ENCODE assay signal across 1 cellular context in the genomic region with DNA sequence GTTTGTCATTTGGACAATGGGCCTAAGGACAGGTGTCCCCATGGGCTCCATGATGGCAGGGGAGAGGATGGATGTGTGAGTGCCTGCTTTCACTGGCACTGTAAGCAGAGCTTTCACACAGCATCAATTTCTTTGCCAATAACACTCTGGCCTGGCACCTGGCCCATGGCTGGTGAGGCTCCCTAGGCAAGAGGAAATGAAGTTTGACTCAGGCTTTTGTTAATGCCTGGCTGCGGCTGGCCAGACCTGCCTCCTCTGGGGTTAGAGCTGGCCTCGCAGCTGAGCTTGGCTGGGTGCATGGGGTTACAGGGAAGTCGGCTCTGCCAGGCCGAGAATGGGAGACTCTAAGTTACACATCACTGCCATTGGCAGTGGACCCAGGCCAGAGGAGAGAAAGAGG.
TF ChIP-seq lines count a peak whose summit lies in the region.

No MANE protein-coding gene starts in this region.

TF ChIP-seq in SK-N-SH, 30 proteins besides CTCF, POLR2A, EP300 and RAD21 (continued from another document):
- TF ChIP-seq, protein P1, sequence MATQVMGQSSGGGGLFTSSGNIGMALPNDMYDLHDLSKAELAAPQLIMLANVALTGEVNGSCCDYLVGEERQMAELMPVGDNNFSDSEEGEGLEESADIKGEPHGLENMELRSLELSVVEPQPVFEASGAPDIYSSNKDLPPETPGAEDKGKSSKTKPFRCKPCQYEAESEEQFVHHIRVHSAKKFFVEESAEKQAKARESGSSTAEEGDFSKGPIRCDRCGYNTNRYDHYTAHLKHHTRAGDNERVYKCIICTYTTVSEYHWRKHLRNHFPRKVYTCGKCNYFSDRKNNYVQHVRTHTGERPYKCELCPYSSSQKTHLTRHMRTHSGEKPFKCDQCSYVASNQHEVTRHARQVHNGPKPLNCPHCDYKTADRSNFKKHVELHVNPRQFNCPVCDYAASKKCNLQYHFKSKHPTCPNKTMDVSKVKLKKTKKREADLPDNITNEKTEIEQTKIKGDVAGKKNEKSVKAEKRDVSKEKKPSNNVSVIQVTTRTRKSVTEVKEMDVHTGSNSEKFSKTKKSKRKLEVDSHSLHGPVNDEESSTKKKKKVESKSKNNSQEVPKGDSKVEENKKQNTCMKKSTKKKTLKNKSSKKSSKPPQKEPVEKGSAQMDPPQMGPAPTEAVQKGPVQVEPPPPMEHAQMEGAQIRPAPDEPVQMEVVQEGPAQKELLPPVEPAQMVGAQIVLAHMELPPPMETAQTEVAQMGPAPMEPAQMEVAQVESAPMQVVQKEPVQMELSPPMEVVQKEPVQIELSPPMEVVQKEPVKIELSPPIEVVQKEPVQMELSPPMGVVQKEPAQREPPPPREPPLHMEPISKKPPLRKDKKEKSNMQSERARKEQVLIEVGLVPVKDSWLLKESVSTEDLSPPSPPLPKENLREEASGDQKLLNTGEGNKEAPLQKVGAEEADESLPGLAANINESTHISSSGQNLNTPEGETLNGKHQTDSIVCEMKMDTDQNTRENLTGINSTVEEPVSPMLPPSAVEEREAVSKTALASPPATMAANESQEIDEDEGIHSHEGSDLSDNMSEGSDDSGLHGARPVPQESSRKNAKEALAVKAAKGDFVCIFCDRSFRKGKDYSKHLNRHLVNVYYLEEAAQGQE (IDR thresholded peaks at IDR 0.05; ENCODE audit: low read depth, low read length), result no peak
- TF ChIP-seq MEF2A (IDR thresholded peaks at IDR 0.05; ENCODE audit: borderline replicate concordance, low read depth), result no peak
- TF ChIP-seq RXRA (IDR thresholded peaks at IDR 0.05; ENCODE audit: borderline replicate concordance, low read depth), result no peak
- TF ChIP-seq TAF1 (IDR thresholded peaks at IDR 0.05; ENCODE audit: borderline replicate concordance, low read depth, low read length), result no peak
- no peak for TF ChIP-seq FOXM1 (IDR thresholded peaks at IDR 0.05; ENCODE audit: low read depth)
- TF ChIP-seq CHD2 (IDR thresholded peaks at IDR 0.05; ENCODE audit: low read length, partially characterized antibody), result no peak
- no peak for TF ChIP-seq SIN3A (IDR thresholded peaks at IDR 0.05; ENCODE audit: borderline replicate concordance, low read depth, low read length)
- TF ChIP-seq JUND (IDR thresholded peaks at IDR 0.05), result no peak
- TF ChIP-seq, protein P2, sequence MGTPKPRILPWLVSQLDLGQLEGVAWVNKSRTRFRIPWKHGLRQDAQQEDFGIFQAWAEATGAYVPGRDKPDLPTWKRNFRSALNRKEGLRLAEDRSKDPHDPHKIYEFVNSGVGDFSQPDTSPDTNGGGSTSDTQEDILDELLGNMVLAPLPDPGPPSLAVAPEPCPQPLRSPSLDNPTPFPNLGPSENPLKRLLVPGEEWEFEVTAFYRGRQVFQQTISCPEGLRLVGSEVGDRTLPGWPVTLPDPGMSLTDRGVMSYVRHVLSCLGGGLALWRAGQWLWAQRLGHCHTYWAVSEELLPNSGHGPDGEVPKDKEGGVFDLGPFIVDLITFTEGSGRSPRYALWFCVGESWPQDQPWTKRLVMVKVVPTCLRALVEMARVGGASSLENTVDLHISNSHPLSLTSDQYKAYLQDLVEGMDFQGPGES (IDR thresholded peaks at IDR 0.05; ENCODE audit: low read depth, low read length), result no peak
- no peak for TF ChIP-seq FOSL2 (IDR thresholded peaks at IDR 0.05; ENCODE audit: borderline replicate concordance, low read depth)
- no peak for TF ChIP-seq YY1 (IDR thresholded peaks at IDR 0.05; ENCODE audit: low read depth)
- TF ChIP-seq POLR2AphosphoS5 (IDR thresholded peaks at IDR 0.05; ENCODE audit: low read depth, low read length), result no peak
- no peak for TF ChIP-seq TEAD4 (IDR thresholded peaks at IDR 0.05; ENCODE audit: borderline replicate concordance, insufficient read depth)
- TF ChIP-seq NRF1 (IDR thresholded peaks at IDR 0.05; ENCODE audit: low read depth, low read length), result no peak
- TF ChIP-seq, protein P3, sequence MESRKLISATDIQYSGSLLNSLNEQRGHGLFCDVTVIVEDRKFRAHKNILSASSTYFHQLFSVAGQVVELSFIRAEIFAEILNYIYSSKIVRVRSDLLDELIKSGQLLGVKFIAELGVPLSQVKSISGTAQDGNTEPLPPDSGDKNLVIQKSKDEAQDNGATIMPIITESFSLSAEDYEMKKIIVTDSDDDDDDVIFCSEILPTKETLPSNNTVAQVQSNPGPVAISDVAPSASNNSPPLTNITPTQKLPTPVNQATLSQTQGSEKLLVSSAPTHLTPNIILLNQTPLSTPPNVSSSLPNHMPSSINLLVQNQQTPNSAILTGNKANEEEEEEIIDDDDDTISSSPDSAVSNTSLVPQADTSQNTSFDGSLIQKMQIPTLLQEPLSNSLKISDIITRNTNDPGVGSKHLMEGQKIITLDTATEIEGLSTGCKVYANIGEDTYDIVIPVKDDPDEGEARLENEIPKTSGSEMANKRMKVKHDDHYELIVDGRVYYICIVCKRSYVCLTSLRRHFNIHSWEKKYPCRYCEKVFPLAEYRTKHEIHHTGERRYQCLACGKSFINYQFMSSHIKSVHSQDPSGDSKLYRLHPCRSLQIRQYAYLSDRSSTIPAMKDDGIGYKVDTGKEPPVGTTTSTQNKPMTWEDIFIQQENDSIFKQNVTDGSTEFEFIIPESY (IDR thresholded peaks at IDR 0.05; ENCODE audit: borderline replicate concordance, low read depth), result no peak
